ENCODE assay signal across 15 cellular contexts in genomic region chr1:11311816-11312755, GRCh38.
"Had no signal": no experiment of that assay in that cellular context is flagged by ENCODE, and none has a peak within 500 bp of the region (broad histone marks: within the 10 kb centered on the region; RNA-seq: fewer than 3 reads in every experiment).

No MANE protein-coding gene starts in this region.

- H3K9me3 Mint-ChIP-seq: activated B cell treated with CpG ODN at 0.5 μM for 24 hours; activated naive CD4-positive, alpha-beta T cell treated with anti-CD3 and anti-CD28 coated beads for 36 hours; activated naive CD8-positive, alpha-beta T cell treated with anti-CD3 and anti-CD28 coated beads, Interleukin-2, amount 50 U/mL, for 24 hours; activated T-helper 2 cell treated with anti-CD3 and anti-CD28 coated beads, Interferon-gamma antibody, Interleukin-2, Interleukin-4, amounts not matched to agents 10 μg/mL and 5 μg/mL and 100 μg/mL, durations not matched to agents 14 hours and 24 hours and 36 hours; dendritic cell treated with granulocyte-macrophage colony-stimulating factor and Interleukin-4, amounts not matched to agents 40 ng/mL and 50 ng/mL, for 4 days; stimulated activated naive CD8-positive, alpha-beta T cell treated with anti-CD3 and anti-CD28 coated beads, Interleukin-15, amount 100 ng/mL, for 72 hours had no signal

- H3K9me3 ChIP-seq: breast epithelium, thoracic aorta, upper lobe of right lung had no signal

- H3K27me3 Mint-ChIP-seq: activated B cell treated with CpG ODN at 0.5 μM for 24 hours; activated naive CD8-positive, alpha-beta T cell treated with anti-CD3 and anti-CD28 coated beads, Interleukin-2, amount 50 U/mL, for 24 hours; stimulated activated naive CD8-positive, alpha-beta T cell treated with anti-CD3 and anti-CD28 coated beads, Interleukin-15, amount 100 ng/mL, for 72 hours had no signal

- H3K4me1 Mint-ChIP-seq: activated B cell treated with CpG ODN at 0.5 μM for 24 hours had no signal

- H3K4me1 ChIP-seq: breast epithelium, upper lobe of right lung had no signal

- H3K27ac Mint-ChIP-seq: activated B cell treated with CpG ODN at 0.5 μM for 24 hours; activated naive CD4-positive, alpha-beta T cell treated with anti-CD3 and anti-CD28 coated beads for 36 hours; activated naive CD8-positive, alpha-beta T cell treated with anti-CD3 and anti-CD28 coated beads, Interleukin-2, amount 50 U/mL, for 24 hours; activated T-helper 2 cell treated with anti-CD3 and anti-CD28 coated beads, Interferon-gamma antibody, Interleukin-2, Interleukin-4, amounts not matched to agents 10 μg/mL and 5 μg/mL and 100 μg/mL, durations not matched to agents 14 hours and 24 hours and 36 hours; dendritic cell treated with granulocyte-macrophage colony-stimulating factor and Interleukin-4, amounts not matched to agents 40 ng/mL and 50 ng/mL, for 4 days; T-helper 17 cell had no signal

- H3K4me3 ChIP-seq: breast epithelium, thoracic aorta, upper lobe of right lung had no signal

- H3K36me3 ChIP-seq: breast epithelium, thoracic aorta, upper lobe of right lung had no signal

- H3K27ac ChIP-seq: breast epithelium, epithelial cell of prostate, thoracic aorta, upper lobe of right lung had no signal

- DNase-seq: activated B cell treated with CpG ODN at 0.5 μM for 24 hours; activated CD4-positive, alpha-beta T cell treated with anti-CD3 and anti-CD28 coated beads, Interleukin-2, amount 50 U/mL, for 1 hour; activated naive CD4-positive, alpha-beta T cell treated with anti-CD3 and anti-CD28 coated beads for 36 hours; activated naive CD8-positive, alpha-beta T cell treated with anti-CD3 and anti-CD28 coated beads, Interleukin-2, amount 50 U/mL, for 24 hours; aorta; effector memory CD4-positive, alpha-beta T cell; stimulated activated CD4-positive, alpha-beta T cell treated with anti-CD3 and anti-CD28 coated beads, Interleukin-1b, Interleukin-23, amount 100 ng/mL, for 48 hours; stimulated activated naive CD8-positive, alpha-beta T cell treated with anti-CD3 and anti-CD28 coated beads, Interleukin-15, amount 100 ng/mL, for 72 hours; T-helper 17 cell; upper lobe of right lung had no signal

- H3K27me3 ChIP-seq: breast epithelium had no signal

- ATAC-seq: activated naive CD8-positive, alpha-beta T cell treated with anti-CD3 and anti-CD28 coated beads, Interleukin-2, amount 50 U/mL, for 24 hours; stimulated activated naive CD8-positive, alpha-beta T cell treated with anti-CD3 and anti-CD28 coated beads, Interleukin-15, amount 100 ng/mL, for 72 hours; T-helper 17 cell; upper lobe of right lung had no signal

- H3K4me3 Mint-ChIP-seq: activated B cell treated with CpG ODN at 0.5 μM for 24 hours; activated naive CD4-positive, alpha-beta T cell treated with anti-CD3 and anti-CD28 coated beads for 36 hours; activated naive CD8-positive, alpha-beta T cell treated with anti-CD3 and anti-CD28 coated beads, Interleukin-2, amount 50 U/mL, for 24 hours; dendritic cell treated with granulocyte-macrophage colony-stimulating factor and Interleukin-4, amounts not matched to agents 40 ng/mL and 50 ng/mL, for 4 days; stimulated activated naive CD8-positive, alpha-beta T cell treated with anti-CD3 and anti-CD28 coated beads, Interleukin-15, amount 100 ng/mL, for 72 hours; T-helper 17 cell had no signal
